Comparison of ENCODE assay signal across 33 cellular contexts in genomic region chr5:55766408-55766807, GRCh38. TPM values are rescaled to one million over a fixed set of nuclear protein-coding genes. Genes with fewer than 3 reads are reported as not detected.
"Had no signal": no experiment of that assay in that cellular context is flagged by ENCODE, and none has a peak within 500 bp of the region (broad histone marks: within the 10 kb centered on the region; RNA-seq: fewer than 3 reads in every experiment).

No MANE protein-coding gene starts in this region.

- H3K27me3 ChIP-seq: hepatocyte, neural progenitor cell, neutrophil, right lobe of liver, upper lobe of right lung, uterus had no signal

- H3K36me3 ChIP-seq: lower lobe of right lung, neural progenitor cell, neutrophil, right lobe of liver, suprapubic skin, thoracic aorta, tibial artery, upper lobe of right lung, uterus had no signal

- DNase-seq: islet precursor cell; lower lobe of right lung; mammary epithelial cell; mesenchymal stem cell; naive B cell; natural killer cell; nephron progenitor cell; occipital lobe; psoas muscle; right lobe of liver; stimulated activated CD4-positive, alpha-beta T cell treated with anti-CD3 and anti-CD28 coated beads, Interleukin-12 subunit alpha, Interleukin-12 subunit beta, amount 100 ng/mL, for 4 hours; stimulated activated CD4-positive, alpha-beta T cell treated with anti-CD3 and anti-CD28 coated beads, Interleukin-15, amount 100 ng/mL, for 24 hours; stimulated activated CD4-positive, alpha-beta T cell treated with anti-CD3 and anti-CD28 coated beads, Interleukin-2, amount 100 ng/mL, for 24 hours; stimulated activated CD4-positive, alpha-beta T cell treated with anti-CD3 and anti-CD28 coated beads, Interleukin-4, amount 100 ng/mL, for 1 hour; stimulated activated naive B cell treated with anti-CD40 and anti-IgM and Interleukin-4, amounts not matched to agents 10 μg/mL and 1 μg/mL and 100 μg/mL, for 72 hours; tibial artery; trophoblast cell; upper lobe of right lung; uterus had no signal

- H3K4me3 ChIP-seq: hepatocyte, lower lobe of right lung, neural progenitor cell, psoas muscle, right lobe of liver, skin epidermis, suprapubic skin, thoracic aorta, tibial artery, upper lobe of right lung, uterus had no signal

- ATAC-seq: left lobe of liver; lower lobe of right lung; natural killer cell; right lobe of liver; stimulated activated naive B cell treated with anti-CD40 and anti-IgM and Interleukin-4, amounts not matched to agents 10 μg/mL and 1 μg/mL and 100 μg/mL, for 72 hours; upper lobe of right lung had no signal

- H3K4me1 ChIP-seq: lower lobe of right lung, neural progenitor cell, parathyroid adenoma, psoas muscle, right lobe of liver, suprapubic skin, upper lobe of right lung, uterus had no signal

- H3K27ac ChIP-seq: hepatocyte, lower lobe of right lung, neural progenitor cell, neutrophil, parathyroid adenoma, psoas muscle, right lobe of liver, skin epidermis, suprapubic skin, thoracic aorta, tibial artery, upper lobe of right lung, uterus had no signal

- H3K9me3 ChIP-seq: lower lobe of right lung, neutrophil, right lobe of liver, suprapubic skin, thoracic aorta, tibial artery, upper lobe of right lung, uterus had no signal

RNA-seq across cellular contexts. Expression of gene DDX4, which starts 28.5 kb away (rescaled TPM):
- total RNA-seq: kidney epithelial cell, left lobe of liver, liver, lower lobe of right lung, mammary epithelial cell, mucosa of gallbladder, natural killer cell, occipital lobe, osteocyte, posterior vena cava, right lobe of liver, subcutaneous adipose tissue, suprapubic skin, thoracic aorta, upper lobe of right lung had no signal
- polyA plus RNA-seq: hepatocyte, liver, mammary epithelial cell had no signal
